In genomic region chr12:102755271-102755670, GRCh38 we compare ENCODE assay signal across 23 cellular contexts.
"Had no signal": no experiment of that assay in that cellular context is flagged by ENCODE, and none has a peak within 500 bp of the region (broad histone marks: within the 10 kb centered on the region; RNA-seq: fewer than 3 reads in every experiment).

No MANE protein-coding gene starts in this region.

- H3K36me3 ChIP-seq: left lung, lower lobe of right lung, ovary, right atrium auricular region, right lobe of liver, stomach, tibial artery, uterus had no signal

- H3K4me1 ChIP-seq: left lung, lower lobe of right lung, right lobe of liver, stomach had no signal

- ATAC-seq: left colon; left lung; lower lobe of right lung; natural killer cell; right lobe of liver; stimulated activated naive B cell treated with anti-CD40 and anti-IgM and Interleukin-4, amounts not matched to agents 10 μg/mL and 1 μg/mL and 100 μg/mL, for 72 hours; stimulated activated naive CD8-positive, alpha-beta T cell treated with anti-CD3 and anti-CD28 coated beads, Interleukin-15, Interleukin-2, amounts not matched to agents 100 U/mL and 50 U/mL, for 24 hours had no signal

- H3K9me3 ChIP-seq: left lung, lower lobe of right lung, ovary, right atrium auricular region, right lobe of liver, stomach, testis, tibial artery, uterus had no signal

- H3K27me3 ChIP-seq: left lung, ovary, right atrium auricular region, right lobe of liver, stomach, testis, tibial artery, uterus had no signal

- H3K4me3 ChIP-seq: left lung, lower lobe of right lung, ovary, right atrium auricular region, right lobe of liver, skin epidermis, stomach, testis, tibial artery, uterus had no signal

- H3K27ac ChIP-seq: left lung, lower lobe of right lung, ovary, right lobe of liver, stomach had no signal

- DNase-seq: hypothalamus; immature natural killer cell; kidney; left colon; left lung; lower lobe of right lung; mesendoderm; naive B cell; natural killer cell; ovary; right lobe of liver; stimulated activated CD4-positive, alpha-beta T cell treated with anti-CD3 and anti-CD28 coated beads, Interleukin-12 subunit alpha, Interleukin-12 subunit beta, amount 100 ng/mL, for 4 hours; stimulated activated CD4-positive, alpha-beta T cell treated with anti-CD3 and anti-CD28 coated beads, Interleukin-15, amount 100 ng/mL, for 24 hours; stimulated activated CD4-positive, alpha-beta T cell treated with anti-CD3 and anti-CD28 coated beads, Interleukin-2, amount 100 ng/mL, for 24 hours; stimulated activated CD4-positive, alpha-beta T cell treated with anti-CD3 and anti-CD28 coated beads, Interleukin-4, amount 100 ng/mL, for 1 hour; stimulated activated naive B cell treated with anti-CD40 and anti-IgM and Interleukin-4, amounts not matched to agents 10 μg/mL and 1 μg/mL and 100 μg/mL, for 72 hours; stimulated activated naive CD8-positive, alpha-beta T cell treated with anti-CD3 and anti-CD28 coated beads, Interleukin-15, Interleukin-2, amounts not matched to agents 100 U/mL and 50 U/mL, for 24 hours; stomach; testis; tibial artery; uterus had no signal
